ENCODE assay signal across 20 cellular contexts in genomic region chr4:48801739-48802138, GRCh38. TPM values are rescaled to one million over a fixed set of nuclear protein-coding genes. Genes with fewer than 3 reads are reported as not detected.
DNase-seq lines count a peak whose midpoint lies in the region; ATAC-seq, FAIRE-seq and TF ChIP-seq lines count a peak whose summit lies in the region.
"Had no signal": no experiment of that assay in that cellular context is flagged by ENCODE, and none has a peak within 500 bp of the region (broad histone marks: within the 10 kb centered on the region; RNA-seq: fewer than 3 reads in every experiment).

No MANE protein-coding gene starts in this region.

- H2AK5ac ChIP-seq in mesenchymal stem cell (ENCODE audit: low read length, severe bottlenecking): no peak overlapping the region

- TF ChIP-seq CTCF in liver (IDR thresholded peaks at IDR 0.05; ENCODE audit: low read depth, low read length, missing input control): no peak
- TF ChIP-seq CTCF in HepG2 (CRISPR knock-in tag; IDR thresholded peaks at IDR 0.05): no peak
- TF ChIP-seq CTCF in cardiac fibroblast (IDR thresholded peaks at IDR 0.05; ENCODE audit: low read depth, low read length): no peak

- CTCF ChIA-PET in HepG2 (lab: Yijun Ruan, JAX; ENCODE audit: low intra/inter-chr PET ratio, low total read pairs): no interaction called here

- DNase-seq in HepG2 (ENCODE audit: low spot score) (no peak), cardiac fibroblast (ENCODE audit: low read depth in 2 of 2) (peak; percentile 41 to 42), right cardiac atrium (no peak), mesenchymal stem cell (no peak), GM12892 (ENCODE audit: insufficient read length) (no peak), DMS153 (lab: John Stamatoyannopoulos, UW) (no peak)
- DNase-seq: activated CD8-positive, alpha-beta memory T cell treated with anti-CD3 and anti-CD28 coated beads, Interleukin-2, amount 50 U/mL, for 4 hours; activated naive CD4-positive, alpha-beta T cell treated with anti-CD3 and anti-CD28 coated beads, Interleukin-2, amount 50 U/mL, for 16 hours; CD8-positive, alpha-beta memory T cell; effector CD4-positive, alpha-beta T cell; KBM-7; NCI-H1436; stimulated activated naive CD8-positive, alpha-beta T cell treated with anti-CD3 and anti-CD28 coated beads, Interleukin-15, amount 100 ng/mL, for 72 hours; T1000 had no signal

- no peaks in the 10 kb centered on the region for H4K20me1 ChIP-seq in HepG2 (ENCODE audit: insufficient read depth, low read length)

- 69% methylated on average over 1 of the region's 1 CpG for WGBS in liver
- 34% methylated on average over 1 of the region's 1 CpG for WGBS in HepG2 (ENCODE audit: low lambda C conversion rate)
- 39% methylated on average over 1 of the region's 1 CpG for WGBS in right cardiac atrium
- WGBS in mesenchymal stem cell: 50% methylated on average over 1 of the region's 1 CpG

- H3K27me3 ChIP-seq in liver (ENCODE audit: control insufficient read depth in 4 of 4, insufficient read depth in 4 of 4, low read length in 3 of 4) (no peaks in the 10 kb centered on the region), HepG2 (ENCODE audit: control insufficient read depth in 1 of 2, insufficient read depth in 2 of 2, low read length in 2 of 2) (no peaks in the 10 kb centered on the region), right cardiac atrium (ENCODE audit: control insufficient read depth, insufficient read depth) (no peaks in the 10 kb centered on the region), mesenchymal stem cell (ENCODE audit: control insufficient read depth in 1 of 2, insufficient read depth in 1 of 2, low read length in 2 of 2) (no peaks in the 10 kb centered on the region)
- H3K27me3 ChIP-seq: breast epithelium had no signal

- H3K9me3 ChIP-seq in liver (ENCODE audit: control insufficient read depth in 4 of 4, low read length in 3 of 4): no peaks in the 10 kb centered on the region
- H3K9me3 ChIP-seq in HepG2 (ENCODE audit: low read length): no peaks in the 10 kb centered on the region
- no peaks in the 10 kb centered on the region for H3K9me3 ChIP-seq in right cardiac atrium (ENCODE audit: control insufficient read depth, low read length)
- H3K9me3 ChIP-seq in mesenchymal stem cell (ENCODE audit: control insufficient read depth, low read length): no peaks in the 10 kb centered on the region
- H3K9me3 ChIP-seq: breast epithelium had no signal

- no peak for ATAC-seq in HepG2
- ATAC-seq in right cardiac atrium: peak; percentile 74 to 91
- ATAC-seq in HG02610 (IDR thresholded peaks at IDR 0.05; ENCODE audit: unreplicated experiment): no peak
- ATAC-seq: natural killer cell treated with Interleukin-12 subunit alpha and Interleukin-12 subunit beta and Interleukin-15 and Interleukin-18, amount 100 ng/mL, for 72 hours; stimulated activated naive CD8-positive, alpha-beta T cell treated with anti-CD3 and anti-CD28 coated beads, Interleukin-15, amount 100 ng/mL, for 72 hours had no signal

- H3K27ac ChIP-seq in liver (ENCODE audit: low read depth in 1 of 2, low read length in 2 of 2): no peak overlapping the region
- H3K27ac ChIP-seq in HepG2 (ENCODE audit: extremely low read length, insufficient read depth, low read length): no peak overlapping the region
- H3K27ac ChIP-seq in right cardiac atrium (ENCODE audit: low read length): no peak overlapping the region
- H3K27ac ChIP-seq in mesenchymal stem cell (ENCODE audit: low read length, poor library complexity, severe bottlenecking): no peak overlapping the region
- H3K27ac ChIP-seq: breast epithelium had no signal

- intact Hi-C loops in HepG2 (cut with micrococcal nuclease; ENCODE audit: unreplicated experiment): no loop called here
- intact Hi-C loops in right cardiac atrium (cut with DNase I): no loop called here

- no peak overlapping the region for H4K8ac ChIP-seq in mesenchymal stem cell (ENCODE audit: low read length)

- in situ Hi-C loops in HepG2 (cut with HindIII; ENCODE audit: extremely low pct_ligation_motif_present, low pct_unique_long_range_greater_than_20kb): no loop called here

- no peak overlapping the region for H2BK12ac ChIP-seq in mesenchymal stem cell (ENCODE audit: low read length in 2 of 2)

- H3K79me2 ChIP-seq in HepG2 (ENCODE audit: insufficient read depth, low read length): no peaks in the 10 kb centered on the region

- H3K4me3 ChIP-seq in liver (ENCODE audit: low read depth in 1 of 3, low read length in 3 of 3) (no peak overlapping the region), HepG2 (replicated peaks in 1 of 3; ENCODE audit: insufficient read depth in 1 of 3, low read depth in 2 of 3, low read length in 3 of 3) (no peak overlapping the region), cardiac fibroblast (replicated peaks in 1 of 2; ENCODE audit: low read depth in 2 of 2, low read length in 2 of 2) (no peak overlapping the region), right cardiac atrium (ENCODE audit: low read length) (no peak overlapping the region), mesenchymal stem cell (ENCODE audit: insufficient read depth in 1 of 2, low read depth in 1 of 2, low read length in 2 of 2) (no peak overlapping the region)
- H3K4me3 ChIP-seq: breast epithelium, GM23338, lung had no signal

- no peak overlapping the region for H2BK15ac ChIP-seq in mesenchymal stem cell (ENCODE audit: low read depth, poor library complexity, severe bottlenecking)

- FAIRE-seq in HepG2 (lab: Jason Lieb, UNC) (no peak), GM12892 (lab: Jason Lieb, UNC) (no peak)

- no peak overlapping the region for H3K4ac ChIP-seq in mesenchymal stem cell (ENCODE audit: low read depth in 1 of 2, low read length in 2 of 2)

- H3K4me1 ChIP-seq in liver (ENCODE audit: control insufficient read depth in 4 of 4, insufficient read depth in 4 of 4, low read length in 3 of 4): peaks cover 0 to 14% (median 8%) of the 10 kb centered on the region in 4 donors
- peaks cover 48% of the 10 kb centered on the region for H3K4me1 ChIP-seq in HepG2 (ENCODE audit: insufficient read depth, low read length)
- H3K4me1 ChIP-seq in right cardiac atrium (ENCODE audit: control insufficient read depth, insufficient read depth, low read length): peaks cover 5% of the 10 kb centered on the region
- H3K4me1 ChIP-seq in mesenchymal stem cell (ENCODE audit: control insufficient read depth, insufficient read depth, low read depth, low read length): no peaks in the 10 kb centered on the region
- H3K4me1 ChIP-seq: breast epithelium had no signal

- H3K36me3 ChIP-seq in liver (ENCODE audit: control insufficient read depth in 4 of 4, insufficient read depth in 3 of 4, low read depth in 1 of 4, low read length in 3 of 4) (no peaks in the 10 kb centered on the region), HepG2 (replicated peaks in 1 of 2; ENCODE audit: control insufficient read depth in 1 of 2, insufficient read depth in 2 of 2, low read length in 2 of 2) (no peaks in the 10 kb centered on the region), mesenchymal stem cell (ENCODE audit: control insufficient read depth in 1 of 2, insufficient read depth in 2 of 2, low read depth in 1 of 2, low read length in 2 of 2) (no peaks in the 10 kb centered on the region)
- H3K36me3 ChIP-seq: breast epithelium had no signal

- H2AFZ ChIP-seq in HepG2 (ENCODE audit: low read length): no peak overlapping the region
- no peak overlapping the region for H2AFZ ChIP-seq in mesenchymal stem cell (ENCODE audit: low read depth, low read length)
- H2AFZ ChIP-seq: GM23338 had no signal

- TF ChIP-seq POLR2A in HepG2 (IDR thresholded peaks at IDR 0.05; ENCODE audit: insufficient read depth in 1 of 2, low read depth in 2 of 2, low read length in 2 of 2) (no peak), GM12892 (IDR thresholded peaks at IDR 0.05; ENCODE audit: low read depth, low read length) (no peak)

- no peak overlapping the region for H3K14ac ChIP-seq in mesenchymal stem cell (ENCODE audit: low read length in 2 of 2)

- H2BK5ac ChIP-seq in mesenchymal stem cell (ENCODE audit: low read depth, low read length, poor library complexity, severe bottlenecking): no peak overlapping the region

- no peak overlapping the region for H4K91ac ChIP-seq in mesenchymal stem cell (ENCODE audit: low read length)

- no TSS peak for BruUV-seq in HepG2 (replicated peaks; lab: Mats Ljungman, UMichigan)

- H3K23ac ChIP-seq in mesenchymal stem cell (ENCODE audit: low read length in 2 of 2): no peak overlapping the region

- no peaks in the 10 kb centered on the region for H3K79me1 ChIP-seq in mesenchymal stem cell (replicated peaks; ENCODE audit: low read length, poor library complexity, severe bottlenecking)

- POLR2A ChIA-PET in HepG2 (lab: Yijun Ruan, JAX): no interaction called here

- no peak overlapping the region for H2BK120ac ChIP-seq in mesenchymal stem cell (ENCODE audit: low read depth, low read length)

- H3K9ac ChIP-seq in liver (ENCODE audit: low read depth in 1 of 2, low read length in 2 of 2): no peak overlapping the region
- no peak overlapping the region for H3K9ac ChIP-seq in HepG2 (ENCODE audit: insufficient read depth, low read depth, low read length)
- H3K9ac ChIP-seq in mesenchymal stem cell (ENCODE audit: low read length): no peak overlapping the region

- TF ChIP-seq EP300 in HepG2 (IDR thresholded peaks at IDR 0.05; ENCODE audit: low read depth in 2 of 2, low read length in 2 of 2): no peak
- TF ChIP-seq EP300 in HepG2 (CRISPR knock-in tag; IDR thresholded peaks at IDR 0.05; ENCODE audit: borderline replicate concordance): no peak

- H3K18ac ChIP-seq in mesenchymal stem cell (ENCODE audit: low read depth in 1 of 2, low read length in 2 of 2): no peak overlapping the region

- TF ChIP-seq RAD21 in liver (IDR thresholded peaks at IDR 0.05) (no peak), HepG2 (CRISPR knock-in tag; IDR thresholded peaks at IDR 0.05) (no peak)

- H3K4me2 ChIP-seq in HepG2 (ENCODE audit: low read depth, low read length) (no peak overlapping the region), mesenchymal stem cell (ENCODE audit: low read length, poor library complexity, severe bottlenecking) (no peak overlapping the region)
- H3K4me2 ChIP-seq: GM23338 had no signal

RNA-seq across cellular contexts. Expression of gene FRYL, which starts 21.7 kb away (rescaled TPM):
- total RNA-seq in liver (10 to 100 TPM; 37.1 to 79.0 TPM), HepG2 (2016; rRNA removed; fragmentation: Illumina TruSeq; extraction: Trizol) (19.6 and 28.4 TPM in 2 replicates), right cardiac atrium (10 to 100 TPM; 40.3 to 50.7 (median 43.9) TPM)
- polyA plus RNA-seq in liver (10 to 100 TPM in 1 of 2 donors, 1 to 10 TPM in 1; 5.3 to 17.2 TPM), HepG2 (2011; rRNA removed) (7.8 and 9.7 TPM in 2 replicates), right cardiac atrium (13.5 TPM)
- 4.5 and 6.9 TPM in 2 replicates for total RNA-seq in HepG2 (2016; cell fraction: cytosol; rRNA removed; fragmentation: Illumina TruSeq; extraction: Trizol; ENCODE audit: low read depth)
- 20.0 and 28.7 TPM in 2 replicates for total RNA-seq in HepG2 (2016; cell fraction: insoluble cytoplasmic fraction; rRNA removed; fragmentation: Illumina TruSeq; extraction: Trizol)
- total RNA-seq in HepG2 (2016; cell fraction: membrane; rRNA removed; fragmentation: Illumina TruSeq; extraction: Trizol): 5.6 and 7.2 TPM in 2 replicates
- 57.5 and 66.0 TPM in 2 replicates for total RNA-seq in HepG2 (2016; cell fraction: nucleus; rRNA removed; fragmentation: Illumina TruSeq; extraction: Trizol)
- polyA plus RNA-seq in HepG2 (2011; cell fraction: cytosol; rRNA removed): 2.5 and 4.4 TPM in 2 replicates
- 12.2 and 12.3 TPM in 2 replicates for polyA plus RNA-seq in HepG2 (2011; cell fraction: nucleus; rRNA removed)
- 7.0 and 7.6 TPM in 2 replicates for polyA plus RNA-seq in HepG2 (2012)
- polyA plus RNA-seq in HepG2 (2016; cell fraction: cytosol; fragmentation: Illumina TruSeq; extraction: Trizol; ENCODE audit: low read depth): 0.57 and 0.58 TPM in 2 replicates
- polyA plus RNA-seq in HepG2 (2016; cell fraction: insoluble cytoplasmic fraction; fragmentation: Illumina TruSeq; extraction: Trizol; ENCODE audit: low read depth): 9.9 and 12.5 TPM in 2 replicates
- 1.2 and 1.7 TPM in 2 replicates for polyA plus RNA-seq in HepG2 (2016; cell fraction: membrane; fragmentation: Illumina TruSeq; extraction: Trizol; ENCODE audit: low read depth)
- 21.6 and 24.9 TPM in 2 replicates for polyA plus RNA-seq in HepG2 (2016; cell fraction: nucleus; fragmentation: Illumina TruSeq; extraction: Trizol; ENCODE audit: insufficient read depth, low read depth)
- 27.4 and 29.3 TPM in 2 replicates for polyA minus RNA-seq in HepG2 (2011; rRNA and poly(A)+ RNA removed; ENCODE audit: low replicate concordance)
- polyA minus RNA-seq in HepG2 (2011; cell fraction: cytosol; rRNA and poly(A)+ RNA removed): 12.0 and 18.5 TPM in 2 replicates
- 177 and 185 TPM in 2 replicates for polyA minus RNA-seq in HepG2 (2011; cell fraction: nucleus; rRNA and poly(A)+ RNA removed)
- polyA plus RNA-seq in mesenchymal stem cell (2013, experiment 1 of 2): 6.3 TPM
- 6.6 TPM for polyA plus RNA-seq in mesenchymal stem cell (2013, experiment 2 of 2)
- 18.9 TPM for polyA plus RNA-seq in GM12892 (2012; ENCODE audit: missing spikeins)

RNA-seq across cellular contexts. Expression of gene OCIAD1, which starts 29.1 kb away (rescaled TPM):
- 10 to 100 TPM; 52.4 to 64.9 TPM for total RNA-seq in liver
- polyA plus RNA-seq in liver: 100 to 1,000 TPM; 100 to 114 TPM
- total RNA-seq in HepG2 (2016; rRNA removed; fragmentation: Illumina TruSeq; extraction: Trizol): 52.6 and 74.9 TPM in 2 replicates
- 22.4 and 26.4 TPM in 2 replicates for total RNA-seq in HepG2 (2016; cell fraction: cytosol; rRNA removed; fragmentation: Illumina TruSeq; extraction: Trizol; ENCODE audit: low read depth)
- 55.4 and 78.1 TPM in 2 replicates for total RNA-seq in HepG2 (2016; cell fraction: insoluble cytoplasmic fraction; rRNA removed; fragmentation: Illumina TruSeq; extraction: Trizol)
- 29.7 and 31.7 TPM in 2 replicates for total RNA-seq in HepG2 (2016; cell fraction: membrane; rRNA removed; fragmentation: Illumina TruSeq; extraction: Trizol)
- total RNA-seq in HepG2 (2016; cell fraction: nucleus; rRNA removed; fragmentation: Illumina TruSeq; extraction: Trizol): 69.1 and 73.3 TPM in 2 replicates
- 59.7 and 67.3 TPM in 2 replicates for polyA plus RNA-seq in HepG2 (2011; rRNA removed)
- polyA plus RNA-seq in HepG2 (2011; cell fraction: cytosol; rRNA removed): 37.3 and 45.5 TPM in 2 replicates
- polyA plus RNA-seq in HepG2 (2011; cell fraction: nucleus; rRNA removed): 23.3 and 29.6 TPM in 2 replicates
- 65.2 and 70.0 TPM in 2 replicates for polyA plus RNA-seq in HepG2 (2012)
- 15.0 and 17.6 TPM in 2 replicates for polyA plus RNA-seq in HepG2 (2016; cell fraction: cytosol; fragmentation: Illumina TruSeq; extraction: Trizol; ENCODE audit: low read depth)
- polyA plus RNA-seq in HepG2 (2016; cell fraction: insoluble cytoplasmic fraction; fragmentation: Illumina TruSeq; extraction: Trizol; ENCODE audit: low read depth): 53.6 and 60.2 TPM in 2 replicates
- 23.3 and 25.0 TPM in 2 replicates for polyA plus RNA-seq in HepG2 (2016; cell fraction: membrane; fragmentation: Illumina TruSeq; extraction: Trizol; ENCODE audit: low read depth)
- 116 and 122 TPM in 2 replicates for polyA plus RNA-seq in HepG2 (2016; cell fraction: nucleus; fragmentation: Illumina TruSeq; extraction: Trizol; ENCODE audit: insufficient read depth, low read depth)
- polyA minus RNA-seq in HepG2 (2011; rRNA and poly(A)+ RNA removed; ENCODE audit: low replicate concordance): 43.1 and 49.6 TPM in 2 replicates
- polyA minus RNA-seq in HepG2 (2011; cell fraction: cytosol; rRNA and poly(A)+ RNA removed): 32.1 and 36.1 TPM in 2 replicates
- 57.4 and 68.6 TPM in 2 replicates for polyA minus RNA-seq in HepG2 (2011; cell fraction: nucleus; rRNA and poly(A)+ RNA removed)
- total RNA-seq in right cardiac atrium: 100 to 1,000 TPM; 150 to 155 (median 151) TPM
- 193 TPM for polyA plus RNA-seq in right cardiac atrium
- polyA plus RNA-seq in mesenchymal stem cell (2013, experiment 1 of 2): 183 TPM
- 184 TPM for polyA plus RNA-seq in mesenchymal stem cell (2013, experiment 2 of 2)
- polyA plus RNA-seq in GM12892 (2012; ENCODE audit: missing spikeins): 121 TPM

Comparison
In these comparisons a context has a peak if more than half of its experiments do, and no peak if none do; other contexts are left out.
1. ATAC-seq: peak in right cardiac atrium (2 of 2); none in HepG2 (single experiment) and HG02610 (single experiment).
2. DNase-seq: peak in cardiac fibroblast (2 of 2); none in HepG2 (single experiment), right cardiac atrium (0 of 3), mesenchymal stem cell (single experiment), GM12892 (single experiment) and DMS153 (single experiment).